ENCODE assay signal across 18 cellular contexts in genomic region chr2:188114014-188114413, GRCh38.
DNase-seq lines count a peak whose midpoint lies in the region; ATAC-seq, FAIRE-seq and TF ChIP-seq lines count a peak whose summit lies in the region.
"Had no signal": no experiment of that assay in that cellular context is flagged by ENCODE, and none has a peak within 500 bp of the region (broad histone marks: within the 10 kb centered on the region; RNA-seq: fewer than 3 reads in every experiment).

No MANE protein-coding gene starts in this region.

- H3K36me3 Mint-ChIP-seq in stimulated activated memory B cell treated with anti-CD40 and anti-IgM and Interleukin-4, amounts not matched to agents 10 μg/mL and 1 μg/mL and 100 μg/mL, for 72 hours = no peaks in the 10 kb centered on the region
- H3K36me3 Mint-ChIP-seq in activated naive CD4-positive, alpha-beta T cell treated with anti-CD3 and anti-CD28 coated beads, Interleukin-2, amount 50 U/mL, for 72 hours = no peaks in the 10 kb centered on the region

- DNase-seq in A549 (ENCODE audit: low read depth in 1 of 2, low spot score in 1 of 2) = peak in 1 of 2 experiments; percentile 11
- DNase-seq in H54 (ENCODE audit: insufficient read length, low spot score) = peak; percentile 3
- peak; percentile 11 for DNase-seq in SKM-1 (lab: John Stamatoyannopoulos, UW; ENCODE audit: unreplicated experiment)
- peak; percentile 23 for DNase-seq in fibroblast of peridontal ligament (ENCODE audit: extremely low read depth)
- DNase-seq in GM19238 (ENCODE audit: insufficient read length, low spot score) = no peak
- DNase-seq in HUDEP-2 (lab: John Stamatoyannopoulos, UW; ENCODE audit: unreplicated experiment in 76 of 76) = no peak
- no peak for DNase-seq in activated naive CD4-positive, alpha-beta T cell treated with anti-CD3 and anti-CD28 coated beads, Interleukin-2, amount 50 U/mL, for 72 hours (ENCODE audit: low spot score in 2 of 2)
- DNase-seq: activated B cell treated with CpG ODN at 0.5 μM for 24 hours; activated T-cell treated with anti-CD3 and anti-CD28 coated beads for 4 hours; amniotic stem cell; islet precursor cell; NCI-H526 treated with DMSO at 0.1 percent for 48 hours; stimulated activated CD4-positive, alpha-beta T cell treated with anti-CD3 and anti-CD28 coated beads, Interleukin-2, amount 100 ng/mL, for 48 hours; upper lobe of right lung had no signal

- H3K27me3 Mint-ChIP-seq in stimulated activated memory B cell treated with anti-CD40 and anti-IgM and Interleukin-4, amounts not matched to agents 10 μg/mL and 1 μg/mL and 100 μg/mL, for 72 hours = no peaks in the 10 kb centered on the region
- H3K27me3 Mint-ChIP-seq: activated B cell treated with CpG ODN at 0.5 μM for 24 hours had no signal

- H3K4me2 ChIP-seq in A549 = no peak overlapping the region

- 0 out of 3 replicates have a peak, but pooled peaks cover 3% of the 10 kb centered on the region for H3K4me1 ChIP-seq in A549
- H3K4me1 ChIP-seq: prostate gland, SJSA1, upper lobe of right lung had no signal

- TF ChIP-seq EP300 in A549 (IDR thresholded peaks at IDR 0.05) = no peak

- TF ChIP-seq POLR2A in A549 (IDR thresholded peaks at IDR 0.05; ENCODE audit: low read length) (no peak), H54 (IDR thresholded peaks at IDR 0.05; ENCODE audit: low read depth, low read length) (no peak)

- peak in 1 of 2 experiments; percentile 43; a peak in 3 of 6 replicates for ATAC-seq in A549
- ATAC-seq in stimulated activated memory B cell treated with anti-CD40 and anti-IgM and Interleukin-4, amounts not matched to agents 10 μg/mL and 1 μg/mL and 100 μg/mL, for 72 hours = no peak
- ATAC-seq in activated naive CD4-positive, alpha-beta T cell treated with anti-CD3 and anti-CD28 coated beads, Interleukin-2, amount 50 U/mL, for 72 hours = no peak
- ATAC-seq: upper lobe of right lung had no signal

- no peak overlapping the region for H3K27ac Mint-ChIP-seq in stimulated activated memory B cell treated with anti-CD40 and anti-IgM and Interleukin-4, amounts not matched to agents 10 μg/mL and 1 μg/mL and 100 μg/mL, for 72 hours
- H3K27ac Mint-ChIP-seq in activated naive CD4-positive, alpha-beta T cell treated with anti-CD3 and anti-CD28 coated beads, Interleukin-2, amount 50 U/mL, for 72 hours = no peak overlapping the region
- H3K27ac Mint-ChIP-seq: activated B cell treated with CpG ODN at 0.5 μM for 24 hours had no signal

- POLR2A ChIA-PET in A549 (lab: Yijun Ruan, JAX) = interaction anchor here (1.7 kb wide), 1 partner anchor 179 kb away, joined by 8 read pairs; no protein-coding TSS in a partner anchor

- no peak overlapping the region for H3K27ac ChIP-seq in A549
- H3K27ac ChIP-seq: prostate gland, SJSA1, upper lobe of right lung had no signal

- TF ChIP-seq RAD21 in A549 (conservative IDR thresholded peaks at IDR 0.05 in 1 of 2, IDR thresholded peaks at IDR 0.05 in 1 of 2) = no peak

- H3K4me1 Mint-ChIP-seq in stimulated activated memory B cell treated with anti-CD40 and anti-IgM and Interleukin-4, amounts not matched to agents 10 μg/mL and 1 μg/mL and 100 μg/mL, for 72 hours = no peaks in the 10 kb centered on the region
- H3K4me1 Mint-ChIP-seq: activated B cell treated with CpG ODN at 0.5 μM for 24 hours had no signal

- H3K9me3 ChIP-seq in A549 = no peaks in the 10 kb centered on the region
- H3K9me3 ChIP-seq: prostate gland, SJSA1, upper lobe of right lung had no signal

- 33% methylated on average over 1 of the region's 1 CpG for WGBS in A549 (ENCODE audit: missing lambda C conversion rate)

- CTCF ChIA-PET in A549 (lab: Yijun Ruan, JAX) = no interaction called here

- FAIRE-seq in A549 (lab: Jason Lieb, UNC) (no peak), H54 (lab: Jason Lieb, UNC) (peak; percentile 66)
- FAIRE-seq: GM19239 had no signal

- H3K9me3 Mint-ChIP-seq in stimulated activated memory B cell treated with anti-CD40 and anti-IgM and Interleukin-4, amounts not matched to agents 10 μg/mL and 1 μg/mL and 100 μg/mL, for 72 hours = no peaks in the 10 kb centered on the region
- H3K9me3 Mint-ChIP-seq in activated naive CD4-positive, alpha-beta T cell treated with anti-CD3 and anti-CD28 coated beads, Interleukin-2, amount 50 U/mL, for 72 hours = peaks cover 0 to 3% of the 10 kb centered on the region in 2 donors
- H3K9me3 Mint-ChIP-seq: activated B cell treated with CpG ODN at 0.5 μM for 24 hours had no signal

- no peak overlapping the region for H3K4me3 Mint-ChIP-seq in stimulated activated memory B cell treated with anti-CD40 and anti-IgM and Interleukin-4, amounts not matched to agents 10 μg/mL and 1 μg/mL and 100 μg/mL, for 72 hours
- H3K4me3 Mint-ChIP-seq: activated B cell treated with CpG ODN at 0.5 μM for 24 hours had no signal

- TF ChIP-seq CTCF in A549 (IDR thresholded peaks at IDR 0.05) = no peak

- H3K4me3 ChIP-seq in A549 = no peak overlapping the region
- H3K4me3 ChIP-seq: prostate gland, SJSA1, upper lobe of right lung had no signal

TF ChIP-seq in A549, 52 proteins besides CTCF, POLR2A, EP300 and RAD21:
- TF ChIP-seq HDAC2 (IDR thresholded peaks at IDR 0.05) = no peak
- TF ChIP-seq GATA3 (IDR thresholded peaks at IDR 0.05; ENCODE audit: borderline replicate concordance) = 0 out of 2 replicates have a peak, but pooled peaks have one; percentile 17

Comparison
In these comparisons a context has a peak if more than half of its experiments do, and no peak if none do; other contexts are left out.
1. DNase-seq: peak in H54 (single experiment), SKM-1 (single experiment) and fibroblast of peridontal ligament (single experiment); none in GM19238 (single experiment), HUDEP-2 (0 of 76) and activated naive CD4-positive, alpha-beta T cell treated with anti-CD3 and anti-CD28 coated beads, Interleukin-2, amount 50 U/mL, for 72 hours (0 of 2).